ENCODE assay signal across 24 cellular contexts in the genomic region with DNA sequence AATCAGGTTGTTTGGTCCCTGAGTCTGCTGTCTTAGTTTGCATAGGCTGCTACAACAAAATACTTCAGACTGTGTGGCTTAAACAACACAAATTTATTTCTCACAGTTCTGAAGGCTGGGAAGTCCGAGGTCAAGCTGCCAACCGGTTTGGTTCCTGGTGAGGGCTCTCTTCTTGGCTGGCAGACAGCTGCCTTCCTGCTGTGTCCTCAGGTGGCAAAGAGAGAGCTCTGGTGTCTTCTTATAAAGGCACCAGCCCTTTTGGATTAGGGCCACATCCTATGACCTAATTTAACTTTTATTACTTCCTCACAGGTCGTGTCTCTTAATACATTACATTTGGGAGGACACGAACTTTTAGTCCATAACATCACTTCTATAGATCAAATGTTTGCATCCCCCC.
"Had no signal": no experiment of that assay in that cellular context is flagged by ENCODE, and none has a peak within 500 bp of the region (broad histone marks: within the 10 kb centered on the region; RNA-seq: fewer than 3 reads in every experiment).

No MANE protein-coding gene starts in this region.

- H3K9me3 ChIP-seq: gastrocnemius medialis, heart left ventricle, pancreas, suprapubic skin, transverse colon, upper lobe of right lung had no signal

- DNase-seq: dorsolateral prefrontal cortex; effector CD8-positive, alpha-beta T cell; foreskin fibroblast; gastrocnemius medialis; heart left ventricle; left colon; left ventricle myocardium superior; natural killer cell; occipital lobe; pancreas; retina; stimulated activated CD4-positive, alpha-beta T cell treated with anti-CD3 and anti-CD28 coated beads, Interleukin-12 subunit alpha, Interleukin-12 subunit beta, amount 100 ng/mL, for 4 hours; stimulated activated CD4-positive, alpha-beta T cell treated with anti-CD3 and anti-CD28 coated beads, Interleukin-1b, Interleukin-23, amount 100 ng/mL, for 48 hours; stimulated activated CD4-positive, alpha-beta T cell treated with anti-CD3 and anti-CD28 coated beads, Interleukin-4, amount 100 ng/mL, for 1 hour; stimulated activated CD8-positive, alpha-beta memory T cell treated with anti-CD3 and anti-CD28 coated beads, Interleukin-4, amount 100 ng/mL, for 48 hours; stimulated activated naive CD4-positive, alpha-beta T cell; stimulated activated naive CD8-positive, alpha-beta T cell treated with anti-CD3 and anti-CD28 coated beads, Interleukin-15, amount 100 ng/mL, for 72 hours; transverse colon; upper lobe of right lung had no signal

- H3K4me3 ChIP-seq: dorsolateral prefrontal cortex, gastrocnemius medialis, heart left ventricle, hepatocyte, lung, pancreas, smooth muscle cell, suprapubic skin, transverse colon, upper lobe of right lung had no signal

- H3K4me1 ChIP-seq: pancreas, upper lobe of right lung had no signal

- H3K36me3 ChIP-seq: gastrocnemius medialis, heart left ventricle, pancreas, suprapubic skin, transverse colon, upper lobe of right lung had no signal

- H3K27me3 ChIP-seq: dorsolateral prefrontal cortex, gastrocnemius medialis, heart left ventricle, pancreas, suprapubic skin, transverse colon, upper lobe of right lung had no signal

- H3K27ac ChIP-seq: dorsolateral prefrontal cortex, epithelial cell of prostate, gastrocnemius medialis, heart left ventricle, hepatocyte, pancreas, suprapubic skin, transverse colon, upper lobe of right lung had no signal
